ENCODE assay signal across 8 cellular contexts in genomic region chr1:29202584-29203340, GRCh38. TPM values are rescaled to one million over a fixed set of nuclear protein-coding genes. Genes with fewer than 3 reads are reported as not detected.
DNase-seq lines count a peak whose midpoint lies in the region; ATAC-seq and TF ChIP-seq lines count a peak whose summit lies in the region.

No MANE protein-coding gene starts in this region.

- H3K36me3 Mint-ChIP-seq in endodermal cell (ENCODE audit: low read depth): peaks cover 49% of the 10 kb centered on the region

- no peaks in the 10 kb centered on the region for H3K9me3 Mint-ChIP-seq in endodermal cell

- no peak overlapping the region for H3K4me3 ChIP-seq in HUES48 (ENCODE audit: low read depth, low read length)
- no peak overlapping the region for H3K4me3 ChIP-seq in endodermal cell (ENCODE audit: low read length)

- H3K4me1 Mint-ChIP-seq in endodermal cell: peaks cover 14% of the 10 kb centered on the region

- 40 to 55% methylated on average over 6 to 14 of the region's 14 CpGs for WGBS in endodermal cell (ENCODE audit: insufficient coverage in 1 of 2, insufficient read length in 1 of 2), 2 experiments

- no peaks in the 10 kb centered on the region for H3K27me3 Mint-ChIP-seq in endodermal cell (ENCODE audit: insufficient read depth)

- H3K36me3 ChIP-seq in HUES48 (ENCODE audit: control insufficient read depth, insufficient read depth, low read length) (peaks cover 54% of the 10 kb centered on the region), endodermal cell (ENCODE audit: control insufficient read depth, insufficient read depth, low read length) (peaks cover 34% of the 10 kb centered on the region)

- no peak overlapping the region for H3K4me3 Mint-ChIP-seq in endodermal cell

- ATAC-seq in GM18520 (IDR thresholded peaks at IDR 0.05; ENCODE audit: unreplicated experiment): peak; percentile 36

- no peaks in the 10 kb centered on the region for H3K9me3 ChIP-seq in HUES48 (ENCODE audit: control insufficient read depth, insufficient read depth, low read length)
- no peaks in the 10 kb centered on the region for H3K9me3 ChIP-seq in endodermal cell (ENCODE audit: control insufficient read depth, low read length)

- H3K27ac ChIP-seq in HUES48 (ENCODE audit: low read depth, low read length) (peak overlapping the region; percentile 1), endodermal cell (ENCODE audit: low read depth, low read length) (no peak overlapping the region)

- 0 out of 2 replicates have a peak, but pooled peaks cover 6% of the 10 kb centered on the region for H3K4me1 ChIP-seq in HUES48 (ENCODE audit: control insufficient read depth, insufficient read depth, low read length)
- peaks cover 13% of the 10 kb centered on the region for H3K4me1 ChIP-seq in endodermal cell (ENCODE audit: control insufficient read depth, insufficient read depth, low read length)

- H3K27me3 ChIP-seq in HUES48 (ENCODE audit: control insufficient read depth, insufficient read depth, low read length) (no peaks in the 10 kb centered on the region), endodermal cell (ENCODE audit: control insufficient read depth, insufficient read depth, low read length, poor library complexity, severe bottlenecking) (no peaks in the 10 kb centered on the region)

- H3K9ac ChIP-seq in HUES48 (ENCODE audit: low read depth, low read length) (no peak overlapping the region), endodermal cell (ENCODE audit: extremely low read depth, low read length, poor library complexity, severe bottlenecking) (no peak overlapping the region)

- DNase-seq in 8988T: peak; percentile 57
- peak; percentile 85 for DNase-seq in NOMO-1 treated with DMSO at 0.1 percent for 48 hours (lab: John Stamatoyannopoulos, UW; ENCODE audit: unreplicated experiment)
- DNase-seq in activated CD8-positive, alpha-beta memory T cell treated with anti-CD3 and anti-CD28 coated beads for 4 hours (ENCODE audit: low read depth in 2 of 2): peak; percentile 78 to 81
- peak; percentile 99 for DNase-seq in endodermal cell
- DNase-seq in mesenteric fat pad (ENCODE audit: low spot score): peak; percentile 97
- peak; percentile 68 for DNase-seq in stimulated activated CD8-positive, alpha-beta memory T cell treated with anti-CD3 and anti-CD28 coated beads, Interleukin-12 subunit alpha, Interleukin-12 subunit beta, amount 100 ng/mL, for 4 hours (ENCODE audit: low read depth)

- peak overlapping the region; percentile 86 for H3K27ac Mint-ChIP-seq in endodermal cell

- TF ChIP-seq CTCF in endodermal cell (conservative IDR thresholded peaks at IDR 0.05): peak; percentile 98

RNA-seq across cellular contexts. Expression of gene SRSF4, which starts 21.1 kb away (rescaled TPM):
- 100 to 1,000 TPM in 1 of 2 donors, 10 to 100 TPM in 1; 89.1 to 107 TPM for total RNA-seq in endodermal cell
- polyA plus RNA-seq in endodermal cell (2013, experiment 1 of 2): 101 TPM
- polyA plus RNA-seq in endodermal cell (2013, experiment 2 of 2): 85.0 TPM
- 103 TPM for total RNA-seq in mesenteric fat pad

RNA-seq across cellular contexts. Expression of gene MECR, which starts 28.0 kb away (rescaled TPM):
- total RNA-seq in endodermal cell (10 to 100 TPM; 33.3 to 38.2 TPM), mesenteric fat pad (57.4 TPM)
- polyA plus RNA-seq in endodermal cell (2013, experiment 1 of 2): 35.9 TPM
- polyA plus RNA-seq in endodermal cell (2013, experiment 2 of 2): 30.3 TPM

RNA-seq across cellular contexts. Expression of gene PTPRU, which starts 33.6 kb away (rescaled TPM):
- total RNA-seq in endodermal cell (10 to 100 TPM; 49.8 to 73.1 TPM), mesenteric fat pad (17.2 TPM)
- polyA plus RNA-seq in endodermal cell (2013, experiment 1 of 2): 39.5 TPM
- polyA plus RNA-seq in endodermal cell (2013, experiment 2 of 2): 36.6 TPM
